ENCODE assay signal across 21 cellular contexts in the genomic region with DNA sequence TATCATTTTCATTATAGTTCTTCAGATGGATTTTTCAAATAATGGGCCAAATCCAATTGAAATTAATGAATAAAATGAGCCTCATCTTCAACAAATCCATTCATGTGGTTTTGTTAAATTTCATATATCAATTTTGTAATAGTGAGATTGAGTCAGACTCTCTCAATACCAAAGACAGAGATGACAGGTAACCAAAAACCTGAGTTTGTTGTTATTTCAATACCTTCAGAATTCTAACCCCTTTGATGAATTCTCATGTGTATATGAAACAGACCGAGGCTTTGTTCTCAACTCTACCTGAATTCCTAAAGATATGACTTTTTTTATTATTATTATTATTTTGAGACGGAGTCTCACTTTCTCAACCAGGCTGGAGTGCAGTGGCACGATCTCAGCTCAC.
"Had no signal": no experiment of that assay in that cellular context is flagged by ENCODE, and none has a peak within 500 bp of the region (broad histone marks: within the 10 kb centered on the region; RNA-seq: fewer than 3 reads in every experiment).

No MANE protein-coding gene starts in this region.

- ATAC-seq: foreskin keratinocyte; left lobe of liver; lower lobe of right lung; sciatic nerve; stimulated activated naive B cell treated with anti-CD40 and anti-IgM and Interleukin-4, amounts not matched to agents 10 μg/mL and 1 μg/mL and 100 μg/mL, for 72 hours had no signal

- H3K27me3 Mint-ChIP-seq: brain; dendritic cell treated with granulocyte-macrophage colony-stimulating factor and Interleukin-4, amounts not matched to agents 40 ng/mL and 50 ng/mL, for 4 days; naive B cell; stimulated activated naive B cell treated with anti-CD40 and anti-IgM and Interleukin-4, amounts not matched to agents 10 μg/mL and 1 μg/mL and 100 μg/mL, for 72 hours had no signal

- H3K27ac Mint-ChIP-seq: brain; dendritic cell treated with granulocyte-macrophage colony-stimulating factor and Interleukin-4, amounts not matched to agents 40 ng/mL and 50 ng/mL, for 4 days; neural progenitor cell had no signal

- DNase-seq: activated CD4-positive, alpha-beta T cell treated with anti-CD3 and anti-CD28 coated beads, Interleukin-2, amount 50 U/mL, for 1 hour; activated effector memory CD4-positive, alpha-beta T cell treated with Interleukin-2 at 50 U/mL for 16 hours; aorta; effector CD4-positive, alpha-beta T cell; foreskin keratinocyte; immature natural killer cell; lower lobe of right lung; mesendoderm; naive B cell; small intestine; stimulated activated CD4-positive, alpha-beta T cell treated with anti-CD3 and anti-CD28 coated beads, Interleukin-15, amount 100 ng/mL, for 24 hours; stimulated activated naive B cell treated with anti-CD40 and anti-IgM and Interleukin-4, amounts not matched to agents 10 μg/mL and 1 μg/mL and 100 μg/mL, for 72 hours; upper lobe of left lung had no signal

- H3K27me3 ChIP-seq: foreskin keratinocyte, neural progenitor cell, SJSA1, upper lobe of left lung had no signal

- H3K4me3 ChIP-seq: lower lobe of right lung, neural progenitor cell, SJSA1, thoracic aorta, upper lobe of left lung had no signal

- H3K4me3 Mint-ChIP-seq: brain; dendritic cell treated with granulocyte-macrophage colony-stimulating factor and Interleukin-4, amounts not matched to agents 40 ng/mL and 50 ng/mL, for 4 days; neural progenitor cell; stimulated activated naive B cell treated with anti-CD40 and anti-IgM and Interleukin-4, amounts not matched to agents 10 μg/mL and 1 μg/mL and 100 μg/mL, for 72 hours; T-helper 1 cell treated with Interleukin-12 subunit alpha and Interleukin-12 subunit beta and Interleukin-4 antibody, amounts not matched to agents 30 μg/mL and 1 μg/mL, for 36 hours had no signal

- H3K9me3 ChIP-seq: lower lobe of right lung, thoracic aorta, upper lobe of left lung had no signal

- H3K27ac ChIP-seq: foreskin keratinocyte, lower lobe of right lung, neural progenitor cell, SJSA1, thoracic aorta, upper lobe of left lung had no signal

- H3K9me3 Mint-ChIP-seq: immature natural killer cell had no signal

- H3K36me3 ChIP-seq: lower lobe of right lung, neural progenitor cell, SJSA1, thoracic aorta had no signal
